In the genomic region with DNA sequence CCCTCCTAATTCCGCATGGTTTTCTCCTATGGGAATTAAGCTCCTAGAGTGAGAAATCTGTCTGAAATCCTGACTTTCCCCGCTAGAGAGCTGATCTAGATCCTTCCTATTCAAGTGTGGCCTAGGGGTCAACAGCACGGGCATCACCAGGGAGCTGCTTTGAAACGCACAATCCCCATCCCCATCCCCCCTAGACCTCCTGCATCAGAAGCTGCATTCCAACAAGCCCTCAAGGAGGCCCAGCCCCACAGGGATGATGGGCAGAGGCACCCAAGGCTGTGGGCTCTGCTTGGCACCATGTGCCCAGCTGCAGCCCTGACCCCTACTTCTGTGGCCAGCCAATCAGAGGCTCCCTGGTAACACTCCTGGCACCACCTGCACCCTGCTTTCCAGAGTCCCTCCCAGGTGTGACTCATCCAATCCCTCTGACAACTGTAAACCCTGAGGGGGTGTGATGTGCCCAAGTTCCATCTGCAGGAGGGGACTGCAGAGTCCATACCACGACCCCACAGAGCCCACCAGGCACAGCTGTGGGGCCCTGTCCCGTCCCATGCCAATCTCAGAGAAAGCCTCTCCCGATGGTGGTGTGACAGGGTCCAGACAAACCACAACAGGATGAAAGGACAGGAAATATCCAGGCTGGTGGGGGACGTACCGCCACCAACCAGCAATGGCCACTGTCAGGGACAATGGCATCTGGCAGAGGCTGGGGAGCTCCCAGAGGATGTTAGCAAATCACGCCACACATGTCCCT, we compare ENCODE assay signal across 21 cellular contexts. TPM values are rescaled to one million over a fixed set of nuclear protein-coding genes. Genes with fewer than 3 reads are reported as not detected.
DNase-seq lines count a peak whose midpoint lies in the region; ATAC-seq, FAIRE-seq and TF ChIP-seq lines count a peak whose summit lies in the region.
"Had no signal": no experiment of that assay in that cellular context is flagged by ENCODE, and none has a peak within 500 bp of the region (broad histone marks: within the 10 kb centered on the region; RNA-seq: fewer than 3 reads in every experiment).

No MANE protein-coding gene starts in this region.

- H3K9me3 ChIP-seq in GM12878 (replicated peaks; ENCODE audit: control insufficient read depth, insufficient read depth, low read length) = no peaks in the 10 kb centered on the region
- H3K9me3 ChIP-seq in PC-9 (ENCODE audit: insufficient read depth, low read depth) = no peaks in the 10 kb centered on the region; the same call in 1 of the 2 replicates
- no peaks in the 10 kb centered on the region for H3K9me3 ChIP-seq in kidney (ENCODE audit: control insufficient read depth in 1 of 2, low read length in 2 of 2)
- H3K9me3 ChIP-seq: neutrophil, right atrium auricular region, tibial nerve had no signal

- in situ Hi-C loops in GM12878 (cut with MboI) = loop anchor here (25.0 kb wide), 1 partner anchor 2005 kb away; a partner anchor contains a TSS

- H3K4me3 ChIP-seq in GM12878 = no peak overlapping the region
- no peak overlapping the region for H3K4me3 ChIP-seq in PC-9
- H3K4me3 ChIP-seq in kidney (ENCODE audit: low read length in 2 of 2) = no peak overlapping the region
- H3K4me3 ChIP-seq: right atrium auricular region, tibial nerve had no signal

- TF ChIP-seq POLR2A in GM12878 (IDR thresholded peaks at IDR 0.05; ENCODE audit: low read depth, low read length) = no peak

- H2AFZ ChIP-seq in GM12878 (ENCODE audit: control insufficient read depth, low read depth, low read length) = no peak overlapping the region
- no peak overlapping the region for H2AFZ ChIP-seq in PC-9

- RAD21 ChIA-PET in GM12878 (lab: Charles Lee; ENCODE audit: unreplicated experiment) = interaction anchor here (0.7 to 11.3 kb wide), 5 partner anchors 7 to 149 kb away, joined by 3 to 169 read pairs (median 4); a partner anchor contains a TSS

- SMC1A ChIA-PET in GM12878 (lab: Charles Lee; ENCODE audit: uncharacterized antibody, unreplicated experiment) = interaction anchor here (1.2 to 10.9 kb wide), 4 partner anchors 10 to 46 kb away, joined by 4 to 164 read pairs (median 4); a partner anchor contains a TSS

- TF ChIP-seq RAD21 in GM12878 (IDR thresholded peaks at IDR 0.05; ENCODE audit: insufficient read depth, low read depth, low read length) = no peak

- H3F3A ChIP-seq in PC-9 (ENCODE audit: insufficient read depth, low read depth) = 0 out of 2 replicates have a peak, but pooled peaks cover under 1% of the 10 kb centered on the region

- no peak for TF ChIP-seq CTCF in GM12878 (IDR thresholded peaks at IDR 0.05 in 2 of 3, conservative IDR thresholded peaks at IDR 0.05 in 1 of 3; ENCODE audit: control insufficient read depth in 2 of 3, extremely low read depth in 1 of 3, insufficient read depth in 1 of 3, low read depth in 3 of 3, low read length in 3 of 3)
- no peak for TF ChIP-seq CTCF in PC-9 (conservative IDR thresholded peaks at IDR 0.05)
- TF ChIP-seq CTCF in kidney (IDR thresholded peaks at IDR 0.05; ENCODE audit: borderline replicate concordance, extremely low read depth, insufficient read depth) = no peak
- TF ChIP-seq CTCF in GM10248 (IDR thresholded peaks at IDR 0.05; ENCODE audit: control extremely low read depth, extremely low read depth, low read depth, missing control alignments) = no peak

- intact Hi-C loops in GM12878 (cut with micrococcal nuclease; ENCODE audit: unreplicated experiment) = no loop called here
- intact Hi-C loops in PC-9 (cut with micrococcal nuclease; ENCODE audit: unreplicated experiment) = no loop called here
- intact Hi-C loops in kidney (cut with DNase I) = no loop called here

- H3K27me3 ChIP-seq in GM12878 (replicated peaks in 1 of 2; ENCODE audit: control insufficient read depth in 2 of 2, insufficient read depth in 2 of 2, low read length in 1 of 2) = no peaks in the 10 kb centered on the region
- H3K27me3 ChIP-seq in PC-9 (ENCODE audit: insufficient read depth, low read depth) = no peaks in the 10 kb centered on the region
- H3K27me3 ChIP-seq: neutrophil, right atrium auricular region, tibial nerve had no signal

- H3K36me3 ChIP-seq in GM12878 (ENCODE audit: control insufficient read depth in 2 of 2, insufficient read depth in 2 of 2, low read length in 1 of 2) (peaks cover 0 to 4% of the 10 kb centered on the region in 2 experiments; a peak in 2 of 4 replicates), PC-9 (ENCODE audit: low read depth) (no peaks in the 10 kb centered on the region), kidney (ENCODE audit: control insufficient read depth in 1 of 2, insufficient read depth in 2 of 2, low read length in 2 of 2) (no peaks in the 10 kb centered on the region)
- H3K36me3 ChIP-seq: neutrophil, right atrium auricular region, tibial nerve had no signal

- 73% methylated on average over 10 of the region's 10 CpGs for WGBS in GM12878 (ENCODE audit: insufficient coverage, insufficient replicate concordance, low lambda C conversion rate, missing lambda C conversion rate)

- H3K4me1 ChIP-seq in GM12878 (ENCODE audit: control insufficient read depth, insufficient read depth, low read length) (peaks cover 81% of the 10 kb centered on the region), PC-9 (replicated peaks; ENCODE audit: insufficient read depth) (no peaks in the 10 kb centered on the region), kidney (ENCODE audit: control insufficient read depth in 1 of 2, insufficient read depth in 1 of 2, low read depth in 1 of 2, low read length in 2 of 2) (peaks cover 29 to 48% of the 10 kb centered on the region in 2 donors)

- H3K9ac ChIP-seq in GM12878 (ENCODE audit: control insufficient read depth, insufficient read depth, low read length) (no peak overlapping the region), kidney (ENCODE audit: low read length in 2 of 2) (no peak overlapping the region)

- no peaks in the 10 kb centered on the region for H3K9me2 ChIP-seq in PC-9 (ENCODE audit: insufficient read depth)

- H4K20me1 ChIP-seq in GM12878 (ENCODE audit: control insufficient read depth, insufficient read depth) (peaks cover 6% of the 10 kb centered on the region), PC-9 (ENCODE audit: insufficient read depth) (peaks cover 96% of the 10 kb centered on the region)

- peak; percentile 41 for DNase-seq in Daoy (ENCODE audit: low read depth)
- DNase-seq in LHCN-M2 (ENCODE audit: low read depth) = peak; percentile 20
- no peak for DNase-seq in GM12878 (ENCODE audit: low read depth, low spot score)
- DNase-seq in myocyte (ENCODE audit: low read depth) = peak; percentile 73
- no peak for DNase-seq in PC-9
- no peak for DNase-seq in kidney
- no peak for DNase-seq in GM10248 (ENCODE audit: extremely low spot score)
- DNase-seq: activated B cell treated with CpG ODN at 0.5 μM for 24 hours; activated CD8-positive, alpha-beta memory T cell treated with anti-CD3 and anti-CD28 coated beads for 24 hours; DMS79; hypothalamus; left cardiac atrium; NCI-H1105; NK-92 treated with Interleukin-12 subunit alpha and Interleukin-12 subunit beta, amount 100 ng/mL, for 24 hours; Right ventricle myocardium superior; stimulated activated naive CD4-positive, alpha-beta T cell had no signal

- H3K27ac ChIP-seq in GM12878 (ENCODE audit: control insufficient read depth, insufficient read depth) (peak overlapping the region; percentile 1; the same call in 1 of the 2 replicates), PC-9 (no peak overlapping the region), kidney (ENCODE audit: low read depth in 2 of 2, low read length in 2 of 2) (no peak overlapping the region)
- H3K27ac ChIP-seq: neutrophil, right atrium auricular region, tibial nerve had no signal

- no peak for FAIRE-seq in GM12878 (lab: Jason Lieb, UNC)
- FAIRE-seq in kidney (lab: Jason Lieb, UNC) = no peak

- POLR2A ChIA-PET in GM12878 (lab: Charles Lee) (interaction anchor here (0.7 to 13.1 kb wide), 9 partner anchors 7 to 49 kb away, joined by 3 to 220 read pairs (median 4); a partner anchor contains a TSS), PC-9 (lab: Charles Lee; ENCODE audit: unreplicated experiment) (no interaction called here), GM10248 (lab: Yijun Ruan, JAX) (interaction anchor here (1.7 kb wide), 1 partner anchor 8 kb away, joined by 6 read pairs; no protein-coding TSS in a partner anchor)

- CTCF ChIA-PET in GM12878 (lab: Yijun Ruan, JAX) = interaction anchor here (1.1 to 9.8 kb wide), 2 partner anchors 18 to 34 kb away, joined by 3 to 83 read pairs; a partner anchor contains a TSS
- CTCF ChIA-PET in PC-9 (lab: Charles Lee) = no interaction called here
- CTCF ChIA-PET in GM10248 (lab: Yijun Ruan, JAX) = interaction anchor here (0.9 to 2.7 kb wide), 6 partner anchors 11 to 69 kb away, joined by 3 to 9 read pairs (median 3); a partner anchor contains a TSS

- no peak for TF ChIP-seq EP300 in GM12878 (IDR thresholded peaks at IDR 0.05; ENCODE audit: borderline replicate concordance in 1 of 2, control insufficient read depth in 1 of 2, low read depth in 2 of 2, low read length in 2 of 2)

- H3K4me2 ChIP-seq in GM12878 (ENCODE audit: control insufficient read depth, insufficient read depth) = 0 out of 2 replicates have a peak overlapping the region, but pooled peaks have one; percentile 7
- no peak overlapping the region for H3K4me2 ChIP-seq in PC-9

- H3K79me2 ChIP-seq in GM12878 (ENCODE audit: control insufficient read depth, insufficient read depth, low read length) (peaks cover 98% of the 10 kb centered on the region), PC-9 (ENCODE audit: low read depth) (peaks cover 97% of the 10 kb centered on the region)

- ATAC-seq in GM12878 (no peak), HG02973 (IDR thresholded peaks at IDR 0.05; ENCODE audit: unreplicated experiment) (no peak)
- ATAC-seq: activated T-helper 17 cell treated with anti-CD3 and anti-CD28 coated beads, Interleukin-2, amount 50 U/mL, for 72 hours had no signal

- BruUV-seq in GM12878 (replicated peaks; lab: Mats Ljungman, UMichigan) (no TSS peak), PC-9 (replicated peaks; lab: Mats Ljungman, UMichigan) (no TSS peak)

RNA-seq across cellular contexts. Expression of a gene that starts 19.8 kb away (rescaled TPM):
- 25.4 and 30.6 TPM in 2 replicates for total RNA-seq in Daoy (2014; rRNA removed; shearing (Covaris generic))
- 33.2 and 34.3 TPM in 2 replicates for total RNA-seq in LHCN-M2 (2014; rRNA removed)
- polyA plus RNA-seq in LHCN-M2 (2012) = 33.3 TPM
- total RNA-seq in GM12878 (2013; cell fraction: nucleolus; rRNA removed) = 130 and 131 TPM in 2 replicates
- total RNA-seq in GM12878 (2014; rRNA removed) = 24.7 and 26.5 TPM in 2 replicates
- 20.1 and 20.4 TPM in 2 replicates for total RNA-seq in GM12878 (2014; rRNA removed; fragmentation: Illumina TruSeq; extraction: Trizol)
- total RNA-seq in GM12878 (2021) = 30.9 and 33.7 TPM in 2 replicates
- 23.4 TPM for polyA plus RNA-seq in GM12878 (2011; ENCODE audit: low read depth)
- 28.7 and 37.7 TPM in 2 replicates for polyA plus RNA-seq in GM12878 (2011; rRNA removed)
- polyA plus RNA-seq in GM12878 (2011; cell fraction: cytosol; rRNA removed) = 42.7 and 47.6 TPM in 2 replicates
- polyA plus RNA-seq in GM12878 (2011; cell fraction: nucleus; rRNA removed) = 45.6 and 46.8 TPM in 2 replicates
- 32.1 and 35.8 TPM in 2 replicates for polyA plus RNA-seq in GM12878 (2012)
- polyA plus RNA-seq in GM12878 (2014; fragmentation: Illumina TruSeq; extraction: Trizol) = 20.5 and 23.8 TPM in 2 replicates
- 10 to 100 TPM; 11.3 to 15.1 TPM for polyA plus RNA-seq in GM12878 (2014; fragmentation: Nextera tagmentation; extraction: Ambion mirVana)
- 19.6 and 26.7 TPM in 2 replicates for polyA plus RNA-seq in GM12878 (2014; rRNA removed)
- 10 to 100 TPM; 12.6 to 20.0 TPM for polyA plus RNA-seq in GM12878 (2016; fragmentation: Nextera tagmentation; extraction: Ambion mirVana)
- 96.4 and 132 TPM in 2 replicates for polyA minus RNA-seq in GM12878 (2011; rRNA and poly(A)+ RNA removed)
- 29.0 and 31.5 TPM in 2 replicates for polyA minus RNA-seq in GM12878 (2011; cell fraction: cytosol; rRNA and poly(A)+ RNA removed)
- 27.3 and 43.1 TPM in 2 replicates for polyA minus RNA-seq in GM12878 (2011; cell fraction: nucleus; rRNA and poly(A)+ RNA removed)
- total RNA-seq in myocyte = 33.2 and 34.5 TPM in 2 replicates
- polyA plus RNA-seq in myocyte (2012) = 54.9 TPM
- total RNA-seq in PC-9 (2021) = 61.0 and 65.3 TPM in 2 replicates
- total RNA-seq in kidney = 47.1 TPM
- 19.8 TPM for polyA plus RNA-seq in kidney (ENCODE audit: insufficient read depth, low read depth, low replicate concordance)

RNA-seq across cellular contexts. Expression of a gene that starts 36.0 kb away (rescaled TPM):
- 5.1 and 6.2 TPM in 2 replicates for total RNA-seq in Daoy (2014; rRNA removed; shearing (Covaris generic))
- total RNA-seq in LHCN-M2 (2014; rRNA removed) = 7.4 and 8.9 TPM in 2 replicates
- polyA plus RNA-seq in LHCN-M2 (2012) = 3.8 TPM
- 44.3 and 46.5 TPM in 2 replicates for total RNA-seq in GM12878 (2013; cell fraction: nucleolus; rRNA removed)
- total RNA-seq in GM12878 (2014; rRNA removed) = 13.8 and 15.3 TPM in 2 replicates
- 7.2 and 8.6 TPM in 2 replicates for total RNA-seq in GM12878 (2014; rRNA removed; fragmentation: Illumina TruSeq; extraction: Trizol)
- 20.2 and 21.4 TPM in 2 replicates for total RNA-seq in GM12878 (2021)
- polyA plus RNA-seq in GM12878 (2011; ENCODE audit: low read depth) = 3.3 TPM
- polyA plus RNA-seq in GM12878 (2011; rRNA removed) = 10.0 and 14.0 TPM in 2 replicates
- polyA plus RNA-seq in GM12878 (2011; cell fraction: cytosol; rRNA removed) = 14.4 and 19.2 TPM in 2 replicates
- polyA plus RNA-seq in GM12878 (2011; cell fraction: nucleus; rRNA removed) = 18.8 and 19.7 TPM in 2 replicates
- 7.8 and 10.8 TPM in 2 replicates for polyA plus RNA-seq in GM12878 (2012)
- polyA plus RNA-seq in GM12878 (2014; fragmentation: Illumina TruSeq; extraction: Trizol) = 3.6 and 8.0 TPM in 2 replicates
- 1 to 10 TPM; 1.1 to 2.2 TPM for polyA plus RNA-seq in GM12878 (2014; fragmentation: Nextera tagmentation; extraction: Ambion mirVana)
- polyA plus RNA-seq in GM12878 (2014; rRNA removed) = 12.4 and 15.2 TPM in 2 replicates
- 10 to 100 TPM in 1 of 2 experiments, 1 to 10 TPM in 1; 9.2 to 10.1 TPM for polyA plus RNA-seq in GM12878 (2016; fragmentation: Nextera tagmentation; extraction: Ambion mirVana)
- polyA minus RNA-seq in GM12878 (2011; rRNA and poly(A)+ RNA removed) = 19.0 and 25.2 TPM in 2 replicates
- polyA minus RNA-seq in GM12878 (2011; cell fraction: cytosol; rRNA and poly(A)+ RNA removed) = 12.0 and 15.0 TPM in 2 replicates
- polyA minus RNA-seq in GM12878 (2011; cell fraction: nucleus; rRNA and poly(A)+ RNA removed) = 21.2 and 41.1 TPM in 2 replicates
- total RNA-seq in myocyte = 9.2 and 9.5 TPM in 2 replicates
- 6.4 TPM for polyA plus RNA-seq in myocyte (2012)
- 11.9 and 13.0 TPM in 2 replicates for total RNA-seq in PC-9 (2021)
- 11.8 TPM for total RNA-seq in kidney
- 3.6 TPM for polyA plus RNA-seq in kidney (ENCODE audit: insufficient read depth, low read depth, low replicate concordance)

RNA-seq across cellular contexts. Expression of a gene that starts 49.7 kb away (rescaled TPM):
- total RNA-seq in Daoy (2014; rRNA removed; shearing (Covaris generic)) = 2.8 and 4.7 TPM in 2 replicates
- 5.8 and 6.5 TPM in 2 replicates for total RNA-seq in LHCN-M2 (2014; rRNA removed)
- 16.7 TPM for polyA plus RNA-seq in LHCN-M2 (2012)
- 47.2 and 55.4 TPM in 2 replicates for total RNA-seq in GM12878 (2013; cell fraction: nucleolus; rRNA removed)
- 3.6 and 4.9 TPM in 2 replicates for total RNA-seq in GM12878 (2014; rRNA removed)
- 6.8 and 7.2 TPM in 2 replicates for total RNA-seq in GM12878 (2014; rRNA removed; fragmentation: Illumina TruSeq; extraction: Trizol)
- total RNA-seq in GM12878 (2021) = 57.5 and 65.3 TPM in 2 replicates
- polyA plus RNA-seq in GM12878 (2011; ENCODE audit: low read depth) = 13.6 TPM
- 3.2 and 5.1 TPM in 2 replicates for polyA plus RNA-seq in GM12878 (2011; rRNA removed)
- polyA plus RNA-seq in GM12878 (2011; cell fraction: cytosol; rRNA removed) = 7.8 and 8.6 TPM in 2 replicates
- 45.6 and 76.2 TPM in 2 replicates for polyA plus RNA-seq in GM12878 (2011; cell fraction: nucleus; rRNA removed)
- polyA plus RNA-seq in GM12878 (2012) = 34.7 and 37.6 TPM in 2 replicates
- polyA plus RNA-seq in GM12878 (2014; fragmentation: Illumina TruSeq; extraction: Trizol) = 3.5 and 17.6 TPM in 2 replicates
- 1 to 10 TPM in 1 of 2 experiments, under 1 TPM in 1; 0.66 to 1.7 TPM for polyA plus RNA-seq in GM12878 (2014; fragmentation: Nextera tagmentation; extraction: Ambion mirVana)
- polyA plus RNA-seq in GM12878 (2014; rRNA removed) = 24.0 and 42.2 TPM in 2 replicates
- polyA plus RNA-seq in GM12878 (2016; fragmentation: Nextera tagmentation; extraction: Ambion mirVana) = 10 to 100 TPM; 47.1 to 49.4 TPM
- 4.5 and 8.6 TPM in 2 replicates for polyA minus RNA-seq in GM12878 (2011; rRNA and poly(A)+ RNA removed)
- 9.5 and 14.8 TPM in 2 replicates for polyA minus RNA-seq in GM12878 (2011; cell fraction: cytosol; rRNA and poly(A)+ RNA removed)
- polyA minus RNA-seq in GM12878 (2011; cell fraction: nucleus; rRNA and poly(A)+ RNA removed) = 15.5 and 27.3 TPM in 2 replicates
- total RNA-seq in myocyte = 6.4 and 6.8 TPM in 2 replicates
- polyA plus RNA-seq in myocyte (2012) = 24.5 TPM
- total RNA-seq in PC-9 (2021) = 47.7 and 52.9 TPM in 2 replicates
- total RNA-seq in kidney = 37.2 TPM
- polyA plus RNA-seq in kidney (ENCODE audit: insufficient read depth, low read depth, low replicate concordance) = 14.6 TPM

Comparison
In these comparisons a context has a peak if more than half of its experiments do, and no peak if none do; other contexts are left out.
1. DNase-seq: peak in Daoy (single experiment), LHCN-M2 (single experiment) and myocyte (single experiment); none in GM12878 (single experiment), PC-9 (0 of 2), kidney (single experiment) and GM10248 (single experiment).